24 cellular contexts compared by ENCODE assay signal in genomic region chrX:124208675-124209074, GRCh38.
DNase-seq lines count a peak whose midpoint lies in the region; ATAC-seq, FAIRE-seq and TF ChIP-seq lines count a peak whose summit lies in the region.
"Had no signal": no experiment of that assay in that cellular context is flagged by ENCODE, and none has a peak within 500 bp of the region (broad histone marks: within the 10 kb centered on the region; RNA-seq: fewer than 3 reads in every experiment).

No MANE protein-coding gene starts in this region.

- H3K79me2 ChIP-seq in K562 (ENCODE audit: control insufficient read depth, insufficient read depth, low read length) (no peaks in the 10 kb centered on the region), PC-9 (ENCODE audit: low read depth) (no peaks in the 10 kb centered on the region)

- H3K4me1 ChIP-seq in left ventricle myocardium inferior (no peaks in the 10 kb centered on the region), K562 (replicated peaks in 1 of 2; ENCODE audit: control insufficient read depth in 2 of 2, insufficient read depth in 2 of 2, low read length in 2 of 2) (peaks cover 0 to 3% of the 10 kb centered on the region in 2 experiments; a peak in 1 of 5 replicates), upper lobe of right lung (no peaks in the 10 kb centered on the region), PC-9 (replicated peaks; ENCODE audit: insufficient read depth) (no peaks in the 10 kb centered on the region)

- H3K4me2 ChIP-seq in K562 (ENCODE audit: insufficient read depth, low read length) (no peak overlapping the region), PC-9 (no peak overlapping the region)

- in situ Hi-C loops in K562 (cut with MboI), result no loop called here

- H3K27ac ChIP-seq in left ventricle myocardium inferior (replicated peaks) (no peak overlapping the region), K562 (ENCODE audit: extremely low read depth, low read depth, low read length) (no peak overlapping the region), upper lobe of right lung (no peak overlapping the region), PC-9 (no peak overlapping the region)
- H3K27ac ChIP-seq: epithelial cell of prostate, VCaP had no signal

- TF ChIP-seq RAD21 in K562 (CRISPR knock-in tag; conservative IDR thresholded peaks at IDR 0.05 in 1 of 2, IDR thresholded peaks at IDR 0.05 in 1 of 2), result no peak

- BruUV-seq in K562 (replicated peaks; lab: Mats Ljungman, UMichigan) (no TSS peak), PC-9 (replicated peaks; lab: Mats Ljungman, UMichigan) (no TSS peak)

- H3K9ac ChIP-seq in K562 (ENCODE audit: insufficient read depth in 1 of 2, low read depth in 2 of 2, low read length in 2 of 2), result no peak overlapping the region

- POLR2A ChIA-PET in K562 (lab: Yijun Ruan, JAX), result no interaction called here
- POLR2A ChIA-PET in PC-9 (lab: Charles Lee; ENCODE audit: unreplicated experiment), result no interaction called here

- H3K4me3 ChIP-seq in left ventricle myocardium inferior (no peak overlapping the region), K562 (no peak overlapping the region), upper lobe of right lung (no peak overlapping the region), MG63 (no peak overlapping the region), PC-9 (no peak overlapping the region)
- H3K4me3 ChIP-seq: lung had no signal

- no peaks in the 10 kb centered on the region for H3F3A ChIP-seq in PC-9 (ENCODE audit: insufficient read depth, low read depth)

- H4K20me1 ChIP-seq in K562 (replicated peaks; ENCODE audit: control insufficient read depth, insufficient read depth, low read length) (no peaks in the 10 kb centered on the region), PC-9 (ENCODE audit: insufficient read depth) (no peaks in the 10 kb centered on the region)

- no peak for TF ChIP-seq POLR2A in K562 (conservative IDR thresholded peaks at IDR 0.05)

- CTCF ChIA-PET in K562 (lab: Yijun Ruan, JAX; ENCODE audit: low intra/inter-chr PET ratio) (no interaction called here), PC-9 (lab: Charles Lee) (no interaction called here)

- TF ChIP-seq EP300 in K562 (IDR thresholded peaks at IDR 0.05; ENCODE audit: low read length), result no peak

- FAIRE-seq in K562 (lab: Jason Lieb, UNC), result no peak
- FAIRE-seq: frontal cortex, GM19239 had no signal

- intact Hi-C loops in left ventricle myocardium superior (cut with micrococcal nuclease), result no loop called here
- intact Hi-C loops in left ventricle myocardium inferior (cut with micrococcal nuclease), result no loop called here
- intact Hi-C loops in K562 (cut with micrococcal nuclease), result no loop called here
- intact Hi-C loops in upper lobe of right lung (cut with DNase I), result no loop called here
- intact Hi-C loops in PC-9 (cut with micrococcal nuclease; ENCODE audit: unreplicated experiment), result no loop called here

- H3K9me1 ChIP-seq in K562 (ENCODE audit: control insufficient read depth, insufficient read depth, low read length), result no peaks in the 10 kb centered on the region

- H3K9me2 ChIP-seq in PC-9 (ENCODE audit: insufficient read depth), result no peaks in the 10 kb centered on the region

- H3K9me3 ChIP-seq in left ventricle myocardium inferior (replicated peaks), result peaks cover under 1% of the 10 kb centered on the region
- H3K9me3 ChIP-seq in K562 (replicated peaks; ENCODE audit: control insufficient read depth, insufficient read depth, low read depth, low read length), result no peaks in the 10 kb centered on the region
- H3K9me3 ChIP-seq in upper lobe of right lung, result no peaks in the 10 kb centered on the region
- no peaks in the 10 kb centered on the region for H3K9me3 ChIP-seq in MG63
- peaks cover 3% of the 10 kb centered on the region; the same call in 1 of the 2 replicates for H3K9me3 ChIP-seq in PC-9 (ENCODE audit: insufficient read depth, low read depth)

- 40% methylated on average over 3 of the region's 4 CpGs for WGBS in K562 (ENCODE audit: insufficient coverage, low coverage, missing lambda C conversion rate)

- no peak for TF ChIP-seq CTCF in left ventricle myocardium inferior (IDR thresholded peaks at IDR 0.05; ENCODE audit: borderline replicate concordance)
- no peak; a peak in 1 of 6 replicates for TF ChIP-seq CTCF in K562 (IDR thresholded peaks at IDR 0.05 in 2 of 3, conservative IDR thresholded peaks at IDR 0.05 in 1 of 3; ENCODE audit: insufficient read depth in 2 of 3, low read depth in 1 of 3, low read length in 3 of 3)
- no peak for TF ChIP-seq CTCF in upper lobe of right lung (IDR thresholded peaks at IDR 0.05)
- TF ChIP-seq CTCF in PC-9 (conservative IDR thresholded peaks at IDR 0.05), result no peak

- H3K27me3 ChIP-seq in left ventricle myocardium inferior (ENCODE audit: low read depth) (no peaks in the 10 kb centered on the region), K562 (ENCODE audit: control insufficient read depth in 2 of 2, insufficient read depth in 2 of 2, low read length in 2 of 2) (no peaks in the 10 kb centered on the region), upper lobe of right lung (no peaks in the 10 kb centered on the region), MG63 (no peaks in the 10 kb centered on the region), PC-9 (ENCODE audit: insufficient read depth, low read depth) (no peaks in the 10 kb centered on the region)

- H3K36me3 ChIP-seq in left ventricle myocardium inferior (no peaks in the 10 kb centered on the region), K562 (ENCODE audit: control insufficient read depth, insufficient read depth, low read length) (no peaks in the 10 kb centered on the region), upper lobe of right lung (no peaks in the 10 kb centered on the region), MG63 (no peaks in the 10 kb centered on the region), PC-9 (ENCODE audit: low read depth) (no peaks in the 10 kb centered on the region)

- DNase-seq in left ventricle myocardium superior (no peak), left ventricle myocardium inferior (no peak), OCI-M1 (lab: John Stamatoyannopoulos, UW) (peak; percentile 57), K562 (ENCODE audit: extremely low read depth in 1 of 4, low spot score in 3 of 4) (peak in 1 of 4 experiments; percentile 19), upper lobe of right lung (no peak), NCI-H748 treated with DMSO at 0.1 percent for 48 hours (lab: John Stamatoyannopoulos, UW) (no peak), MG63 (no peak), PC-9 (no peak)
- DNase-seq: 8988T; activated CD8-positive, alpha-beta T cell treated with anti-CD3 and anti-CD28 coated beads for 36 hours; activated T-cell treated with anti-CD3 and anti-CD28 coated beads, Interleukin-2, amount 50 U/mL, for 4 hours; CD4-positive, alpha-beta T cell; HCEC 1CT; naive thymus-derived CD8-positive, alpha-beta T cell; NCI-H1694 treated with DMSO at 0.1 percent for 48 hours; stimulated activated naive CD4-positive, alpha-beta T cell treated with Interleukin-2 at 50 U/mL for 16 hours; trophoblast cell had no signal

- ATAC-seq in left ventricle myocardium superior (peak; percentile 25), K562 (peak; percentile 60), upper lobe of right lung (peak; percentile 71)
- ATAC-seq: activated CD8-positive, alpha-beta T cell treated with anti-CD3 and anti-CD28 coated beads for 36 hours; activated naive CD4-positive, alpha-beta T cell treated with anti-CD3 and anti-CD28 coated beads, Interleukin-2, amount 50 U/mL, for 72 hours; activated T-cell treated with anti-CD3 and anti-CD28 coated beads, Interleukin-2, amount 50 U/mL, for 4 hours; naive thymus-derived CD8-positive, alpha-beta T cell; SK-N-SH treated with all-trans-retinoic acid at 6 μM for 48 hours had no signal

- H2AFZ ChIP-seq in K562 (ENCODE audit: low read depth, low read length), result peak overlapping the region; percentile 11
- H2AFZ ChIP-seq in PC-9, result no peak overlapping the region

TF ChIP-seq in K562, 482 proteins besides CTCF, POLR2A, EP300 and RAD21:
- TF ChIP-seq HDAC6 (IDR thresholded peaks at IDR 0.05; ENCODE audit: low read depth, low read length) (no peak), RAD51 (IDR thresholded peaks at IDR 0.05; ENCODE audit: borderline replicate concordance, low read depth) (0 out of 2 replicates have a peak, but pooled peaks have one; percentile 16), USF2 (CRISPR knock-in tag; IDR thresholded peaks at IDR 0.05) (peak; percentile 59), BHLHE40 (IDR thresholded peaks at IDR 0.05; ENCODE audit: low read length) (peak; percentile 64)
TF ChIP-seq in K562: peak in this region for 3.
